In the genomic region with DNA sequence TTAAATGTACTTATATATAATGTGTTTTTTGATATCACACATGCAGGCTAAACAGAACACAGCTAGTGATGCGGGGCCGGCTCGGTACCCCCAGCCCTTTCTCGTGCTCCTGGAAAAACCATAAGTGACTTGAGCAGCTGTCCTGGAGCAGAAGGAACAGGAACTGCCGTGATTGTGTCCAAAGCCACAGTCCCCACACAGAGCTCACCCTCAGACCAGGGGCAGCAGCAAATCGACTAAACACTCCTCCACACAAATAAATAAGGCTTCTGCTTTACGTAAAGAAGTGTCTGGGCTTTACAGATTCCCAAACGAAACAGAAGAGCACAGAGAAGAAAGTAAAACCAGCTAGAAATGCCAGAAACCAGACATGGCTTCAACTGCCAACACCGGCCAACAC, we compare ENCODE assay signal across 1 cellular context.
TF ChIP-seq lines count a peak whose summit lies in the region.

No MANE protein-coding gene starts in this region.

TF ChIP-seq in IMR-90, 13 proteins besides CTCF, POLR2A, EP300 and RAD21:
- TF ChIP-seq FOS (IDR thresholded peaks at IDR 0.05; ENCODE audit: low read depth, low read length) (no peak), ELK1 (IDR thresholded peaks at IDR 0.05; ENCODE audit: borderline replicate concordance, low read depth, low read length) (no peak), CEBPB (IDR thresholded peaks at IDR 0.05; ENCODE audit: low read depth, low read length) (no peak), MAFK (IDR thresholded peaks at IDR 0.05; ENCODE audit: low read depth, low read length) (no peak), MAZ (IDR thresholded peaks at IDR 0.05; ENCODE audit: borderline replicate concordance, low read depth, low read length) (no peak), SMC3 (IDR thresholded peaks at IDR 0.05; ENCODE audit: low read depth, low read length) (no peak), MXI1 (IDR thresholded peaks at IDR 0.05; ENCODE audit: borderline replicate concordance, low read depth, low read length) (no peak)
- TF ChIP-seq, protein P1, sequence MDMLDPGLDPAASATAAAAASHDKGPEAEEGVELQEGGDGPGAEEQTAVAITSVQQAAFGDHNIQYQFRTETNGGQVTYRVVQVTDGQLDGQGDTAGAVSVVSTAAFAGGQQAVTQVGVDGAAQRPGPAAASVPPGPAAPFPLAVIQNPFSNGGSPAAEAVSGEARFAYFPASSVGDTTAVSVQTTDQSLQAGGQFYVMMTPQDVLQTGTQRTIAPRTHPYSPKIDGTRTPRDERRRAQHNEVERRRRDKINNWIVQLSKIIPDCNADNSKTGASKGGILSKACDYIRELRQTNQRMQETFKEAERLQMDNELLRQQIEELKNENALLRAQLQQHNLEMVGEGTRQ (IDR thresholded peaks at IDR 0.05; ENCODE audit: low read depth, low read length): no peak
